In the genomic region with DNA sequence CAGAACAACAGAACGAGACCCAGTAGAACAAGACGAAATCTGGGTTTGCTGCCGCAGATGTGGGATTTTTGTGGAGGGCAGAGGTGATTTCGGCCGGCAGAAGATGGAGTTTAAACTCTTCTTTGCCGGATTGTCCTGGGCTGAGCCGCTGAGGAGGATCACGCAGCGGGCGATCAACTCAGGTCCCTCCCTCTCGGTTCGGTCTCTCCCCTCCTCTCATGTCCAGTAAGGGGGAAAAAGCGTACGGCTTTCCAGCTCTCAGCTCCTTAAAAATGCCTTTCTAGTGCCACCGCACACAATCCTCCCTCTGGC, we compare ENCODE assay signal across 2 cellular contexts.
A peak's percentile ranks its signal among the peaks of the same experiment; 100 is the strongest.
TF ChIP-seq lines count a peak whose summit lies in the region.

No MANE protein-coding gene starts in this region.

TF ChIP-seq in SK-N-SH, 30 proteins besides CTCF, POLR2A, EP300 and RAD21 (continued from another document):
- TF ChIP-seq, protein P1, sequence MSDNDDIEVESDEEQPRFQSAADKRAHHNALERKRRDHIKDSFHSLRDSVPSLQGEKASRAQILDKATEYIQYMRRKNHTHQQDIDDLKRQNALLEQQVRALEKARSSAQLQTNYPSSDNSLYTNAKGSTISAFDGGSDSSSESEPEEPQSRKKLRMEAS (IDR thresholded peaks at IDR 0.05; ENCODE audit: low read depth), result no peak
- TF ChIP-seq EZH2phosphoT487 (IDR thresholded peaks at IDR 0.05; ENCODE audit: borderline replicate concordance, low read depth) (no peak), POLR2AphosphoS5 (IDR thresholded peaks at IDR 0.05; ENCODE audit: low read depth, low read length) (0 out of 2 replicates have a peak, but pooled peaks have one; percentile 19), FOXM1 (IDR thresholded peaks at IDR 0.05; ENCODE audit: low read depth) (no peak), TCF12 (IDR thresholded peaks at IDR 0.05) (no peak), MXI1 (IDR thresholded peaks at IDR 0.05; ENCODE audit: low read depth, low read length) (0 out of 2 replicates have a peak, but pooled peaks have one; percentile 26), JUND (IDR thresholded peaks at IDR 0.05) (no peak), RXRA (IDR thresholded peaks at IDR 0.05; ENCODE audit: borderline replicate concordance, low read depth) (no peak), SIN3A (IDR thresholded peaks at IDR 0.05; ENCODE audit: borderline replicate concordance, low read depth, low read length) (no peak), TEAD4 (IDR thresholded peaks at IDR 0.05; ENCODE audit: borderline replicate concordance, insufficient read depth) (no peak), MEF2A (IDR thresholded peaks at IDR 0.05; ENCODE audit: borderline replicate concordance, low read depth) (no peak)
- TF ChIP-seq, protein P2, sequence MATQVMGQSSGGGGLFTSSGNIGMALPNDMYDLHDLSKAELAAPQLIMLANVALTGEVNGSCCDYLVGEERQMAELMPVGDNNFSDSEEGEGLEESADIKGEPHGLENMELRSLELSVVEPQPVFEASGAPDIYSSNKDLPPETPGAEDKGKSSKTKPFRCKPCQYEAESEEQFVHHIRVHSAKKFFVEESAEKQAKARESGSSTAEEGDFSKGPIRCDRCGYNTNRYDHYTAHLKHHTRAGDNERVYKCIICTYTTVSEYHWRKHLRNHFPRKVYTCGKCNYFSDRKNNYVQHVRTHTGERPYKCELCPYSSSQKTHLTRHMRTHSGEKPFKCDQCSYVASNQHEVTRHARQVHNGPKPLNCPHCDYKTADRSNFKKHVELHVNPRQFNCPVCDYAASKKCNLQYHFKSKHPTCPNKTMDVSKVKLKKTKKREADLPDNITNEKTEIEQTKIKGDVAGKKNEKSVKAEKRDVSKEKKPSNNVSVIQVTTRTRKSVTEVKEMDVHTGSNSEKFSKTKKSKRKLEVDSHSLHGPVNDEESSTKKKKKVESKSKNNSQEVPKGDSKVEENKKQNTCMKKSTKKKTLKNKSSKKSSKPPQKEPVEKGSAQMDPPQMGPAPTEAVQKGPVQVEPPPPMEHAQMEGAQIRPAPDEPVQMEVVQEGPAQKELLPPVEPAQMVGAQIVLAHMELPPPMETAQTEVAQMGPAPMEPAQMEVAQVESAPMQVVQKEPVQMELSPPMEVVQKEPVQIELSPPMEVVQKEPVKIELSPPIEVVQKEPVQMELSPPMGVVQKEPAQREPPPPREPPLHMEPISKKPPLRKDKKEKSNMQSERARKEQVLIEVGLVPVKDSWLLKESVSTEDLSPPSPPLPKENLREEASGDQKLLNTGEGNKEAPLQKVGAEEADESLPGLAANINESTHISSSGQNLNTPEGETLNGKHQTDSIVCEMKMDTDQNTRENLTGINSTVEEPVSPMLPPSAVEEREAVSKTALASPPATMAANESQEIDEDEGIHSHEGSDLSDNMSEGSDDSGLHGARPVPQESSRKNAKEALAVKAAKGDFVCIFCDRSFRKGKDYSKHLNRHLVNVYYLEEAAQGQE (IDR thresholded peaks at IDR 0.05; ENCODE audit: low read depth, low read length), result no peak
- TF ChIP-seq, protein P3, sequence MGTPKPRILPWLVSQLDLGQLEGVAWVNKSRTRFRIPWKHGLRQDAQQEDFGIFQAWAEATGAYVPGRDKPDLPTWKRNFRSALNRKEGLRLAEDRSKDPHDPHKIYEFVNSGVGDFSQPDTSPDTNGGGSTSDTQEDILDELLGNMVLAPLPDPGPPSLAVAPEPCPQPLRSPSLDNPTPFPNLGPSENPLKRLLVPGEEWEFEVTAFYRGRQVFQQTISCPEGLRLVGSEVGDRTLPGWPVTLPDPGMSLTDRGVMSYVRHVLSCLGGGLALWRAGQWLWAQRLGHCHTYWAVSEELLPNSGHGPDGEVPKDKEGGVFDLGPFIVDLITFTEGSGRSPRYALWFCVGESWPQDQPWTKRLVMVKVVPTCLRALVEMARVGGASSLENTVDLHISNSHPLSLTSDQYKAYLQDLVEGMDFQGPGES (IDR thresholded peaks at IDR 0.05; ENCODE audit: low read depth, low read length), result no peak

TF ChIP-seq in SK-N-SH treated with all-trans-retinoic acid at 6 μM for 48 hours, 23 proteins besides CTCF, POLR2A, EP300 and RAD21 (continued from another document):
- TF ChIP-seq ZNF8 (CRISPR knock-in tag; IDR thresholded peaks at IDR 0.05) (no peak), OSR1 (CRISPR knock-in tag; IDR thresholded peaks at IDR 0.05) (no peak), ZFP30 (CRISPR knock-in tag; IDR thresholded peaks at IDR 0.05) (no peak), ZC3H10 (CRISPR knock-in tag; IDR thresholded peaks at IDR 0.05) (no peak), TCF4 (CRISPR knock-in tag; IDR thresholded peaks at IDR 0.05; ENCODE audit: borderline replicate concordance) (no peak), TSHZ2 (CRISPR knock-in tag; IDR thresholded peaks at IDR 0.05) (no peak), ESRRG (CRISPR knock-in tag; IDR thresholded peaks at IDR 0.05) (no peak), PPARA (CRISPR knock-in tag; IDR thresholded peaks at IDR 0.05; ENCODE audit: borderline replicate concordance) (no peak), BACH2 (CRISPR knock-in tag; IDR thresholded peaks at IDR 0.05; ENCODE audit: borderline replicate concordance) (no peak), TOX (CRISPR knock-in tag; IDR thresholded peaks at IDR 0.05; ENCODE audit: borderline replicate concordance) (no peak), SNAI2 (CRISPR knock-in tag; IDR thresholded peaks at IDR 0.05) (no peak)
- TF ChIP-seq, protein P4, sequence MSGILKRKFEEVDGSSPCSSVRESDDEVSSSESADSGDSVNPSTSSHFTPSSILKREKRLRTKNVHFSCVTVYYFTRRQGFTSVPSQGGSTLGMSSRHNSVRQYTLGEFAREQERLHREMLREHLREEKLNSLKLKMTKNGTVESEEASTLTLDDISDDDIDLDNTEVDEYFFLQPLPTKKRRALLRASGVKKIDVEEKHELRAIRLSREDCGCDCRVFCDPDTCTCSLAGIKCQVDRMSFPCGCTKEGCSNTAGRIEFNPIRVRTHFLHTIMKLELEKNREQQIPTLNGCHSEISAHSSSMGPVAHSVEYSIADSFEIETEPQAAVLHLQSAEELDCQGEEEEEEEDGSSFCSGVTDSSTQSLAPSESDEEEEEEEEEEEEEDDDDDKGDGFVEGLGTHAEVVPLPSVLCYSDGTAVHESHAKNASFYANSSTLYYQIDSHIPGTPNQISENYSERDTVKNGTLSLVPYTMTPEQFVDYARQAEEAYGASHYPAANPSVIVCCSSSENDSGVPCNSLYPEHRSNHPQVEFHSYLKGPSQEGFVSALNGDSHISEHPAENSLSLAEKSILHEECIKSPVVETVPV (CRISPR knock-in tag; IDR thresholded peaks at IDR 0.05), result no peak
- TF ChIP-seq, protein P5, sequence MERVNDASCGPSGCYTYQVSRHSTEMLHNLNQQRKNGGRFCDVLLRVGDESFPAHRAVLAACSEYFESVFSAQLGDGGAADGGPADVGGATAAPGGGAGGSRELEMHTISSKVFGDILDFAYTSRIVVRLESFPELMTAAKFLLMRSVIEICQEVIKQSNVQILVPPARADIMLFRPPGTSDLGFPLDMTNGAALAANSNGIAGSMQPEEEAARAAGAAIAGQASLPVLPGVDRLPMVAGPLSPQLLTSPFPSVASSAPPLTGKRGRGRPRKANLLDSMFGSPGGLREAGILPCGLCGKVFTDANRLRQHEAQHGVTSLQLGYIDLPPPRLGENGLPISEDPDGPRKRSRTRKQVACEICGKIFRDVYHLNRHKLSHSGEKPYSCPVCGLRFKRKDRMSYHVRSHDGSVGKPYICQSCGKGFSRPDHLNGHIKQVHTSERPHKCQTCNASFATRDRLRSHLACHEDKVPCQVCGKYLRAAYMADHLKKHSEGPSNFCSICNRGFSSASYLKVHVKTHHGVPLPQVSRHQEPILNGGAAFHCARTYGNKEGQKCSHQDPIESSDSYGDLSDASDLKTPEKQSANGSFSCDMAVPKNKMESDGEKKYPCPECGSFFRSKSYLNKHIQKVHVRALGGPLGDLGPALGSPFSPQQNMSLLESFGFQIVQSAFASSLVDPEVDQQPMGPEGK (CRISPR knock-in tag; IDR thresholded peaks at IDR 0.05; ENCODE audit: borderline replicate concordance), result no peak
